ENCODE assay signal across 7 cellular contexts in the genomic region with DNA sequence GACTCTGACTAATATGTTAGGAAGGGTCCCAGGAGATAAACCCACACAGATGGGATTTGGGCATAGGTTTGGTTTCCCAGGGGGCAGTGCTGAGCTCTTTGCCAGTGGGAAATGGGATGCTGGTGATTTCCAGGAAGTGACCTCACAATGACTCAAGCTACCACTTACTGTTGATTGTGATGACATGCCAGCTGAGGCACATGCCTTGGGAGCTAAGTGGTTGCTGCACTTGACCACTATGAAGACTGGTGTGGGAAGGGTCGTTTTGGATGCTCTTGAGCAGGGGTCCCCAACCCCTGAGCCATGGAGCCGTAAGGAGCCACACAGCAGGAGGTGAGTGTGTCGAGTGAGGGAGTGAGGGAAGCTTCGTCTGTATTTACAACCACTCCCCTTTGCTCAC.
A peak's percentile ranks its signal among the peaks of the same experiment; 100 is the strongest.
DNase-seq lines count a peak whose midpoint lies in the region; TF ChIP-seq lines count a peak whose summit lies in the region.
"Not testable (repeated sequence)": the region's sequence is repeated elsewhere in the genome, so short reads cannot be mapped to it uniquely, and the experiment has no call there.

No MANE protein-coding gene starts in this region.

- H3K14ac ChIP-seq in H9 (ENCODE audit: insufficient read depth, low read length): not testable (repeated sequence)

- not testable (repeated sequence) for H3K27me3 Mint-ChIP-seq in H9 (ENCODE audit: low read depth)

- H3K9me3 Mint-ChIP-seq in H9: not testable (repeated sequence)

- H3K36me3 Mint-ChIP-seq in H9 (ENCODE audit: insufficient read depth in 1 of 3, low read depth in 3 of 3): peaks cover 8 to 23% (median 11%) of the 10 kb centered on the region in 3 experiments

- not testable (repeated sequence) for H3K4me1 Mint-ChIP-seq in H9

- not testable (repeated sequence) for H2AFZ ChIP-seq in H9 (ENCODE audit: low read length); fibroblast of lung (ENCODE audit: low read length)

- no CpG with 5 or more reads among the region's 4 CpGs for WGBS in H9 (ENCODE audit: extremely low coverage, insufficient read length, low lambda C conversion rate)

- not testable (repeated sequence) for H3K9ac ChIP-seq in H9 (ENCODE audit: extremely low read depth, insufficient read length, low read length); fibroblast of lung (ENCODE audit: insufficient read depth, low read length)

- H3K79me1 ChIP-seq in H9 (ENCODE audit: insufficient read depth, low read depth, low read length, poor library complexity, severe bottlenecking): not testable (repeated sequence)

- not testable (repeated sequence) for H3K4me3 ChIP-seq in brain microvascular endothelial cell (ENCODE audit: low read depth, low read length); fibroblast of lung (replicated peaks in 1 of 4; ENCODE audit: control extremely low read depth in 1 of 4, insufficient read depth in 1 of 4, low read depth in 3 of 4, low read length in 4 of 4)

- H3K23me2 ChIP-seq in H9 (ENCODE audit: insufficient read length, low read depth, low read length, poor library complexity, severe bottlenecking): not testable (repeated sequence)

- not testable (repeated sequence) for H2BK12ac ChIP-seq in H9 (ENCODE audit: insufficient read length, low read depth, low read length)

- in situ Hi-C loops in brain microvascular endothelial cell (cut with HindIII; ENCODE audit: low pct_ligation_motif_present, low sequenced_read_pairs): not testable (repeated sequence)

- DNase-seq in Daoy (ENCODE audit: low read depth) (peak; percentile 62), LHCN-M2 (ENCODE audit: low read depth) (peak; percentile 65), RPMI7951 (ENCODE audit: low read depth) (peak; percentile 22), brain microvascular endothelial cell (peak; percentile 16), fibroblast of lung (ENCODE audit: low read depth in 2 of 2) (peak; percentile 15 to 17), islet precursor cell (peak; percentile 21)
- not testable (repeated sequence) for DNase-seq in H9

- not testable (repeated sequence) for H3K4me1 ChIP-seq in H9 (ENCODE audit: insufficient read depth, low read length); fibroblast of lung (ENCODE audit: control insufficient read depth, extremely low read depth, insufficient read depth, low read length)

- not testable (repeated sequence) for H3K27me3 ChIP-seq in H9 (ENCODE audit: insufficient read depth, low read length); brain microvascular endothelial cell (replicated peaks); fibroblast of lung (ENCODE audit: control insufficient read depth, insufficient read depth, low read length)

- not testable (repeated sequence) for H3K23ac ChIP-seq in H9 (ENCODE audit: insufficient read length, low read depth, low read length)

- not testable (repeated sequence) for H3K36me3 ChIP-seq in brain microvascular endothelial cell (replicated peaks); fibroblast of lung (ENCODE audit: control insufficient read depth, insufficient read depth, low read length)

- not testable (repeated sequence) for H3K27ac Mint-ChIP-seq in H9

- 0 out of 3 replicates have a peak, but pooled peaks have one; percentile 13 for TF ChIP-seq CTCF in H9 (conservative IDR thresholded peaks at IDR 0.05)
- TF ChIP-seq CTCF in brain microvascular endothelial cell (IDR thresholded peaks at IDR 0.05; ENCODE audit: low read depth, low read length, missing control alignments); fibroblast of lung (conservative IDR thresholded peaks at IDR 0.05 in 1 of 2, IDR thresholded peaks at IDR 0.05 in 1 of 2; ENCODE audit: low read depth in 1 of 2, low read length in 2 of 2): not testable (repeated sequence)

- H2AK5ac ChIP-seq in H9 (ENCODE audit: insufficient read length, low read length): not testable (repeated sequence)

- not testable (repeated sequence) for H3T11ph ChIP-seq in H9 (ENCODE audit: low read length)

- H2BK20ac ChIP-seq in H9 (ENCODE audit: low read depth, low read length, poor library complexity, severe bottlenecking): not testable (repeated sequence)

- H4K91ac ChIP-seq in H9 (ENCODE audit: insufficient read length, low read depth, low read length): not testable (repeated sequence)

- H2BK120ac ChIP-seq in H9 (ENCODE audit: low read depth, low read length, poor library complexity, severe bottlenecking): not testable (repeated sequence)

- not testable (repeated sequence) for H3K4me2 ChIP-seq in H9 (ENCODE audit: insufficient read depth, insufficient read length, low read length); fibroblast of lung (ENCODE audit: extremely low read depth, insufficient read depth, low read length)

- not testable (repeated sequence) for H2BK5ac ChIP-seq in H9 (ENCODE audit: insufficient read length, low read length)

- H3K4me3 Mint-ChIP-seq in H9: not testable (repeated sequence)

- not testable (repeated sequence) for H3K18ac ChIP-seq in H9 (ENCODE audit: insufficient read length, low read depth, low read length)

- H4K5ac ChIP-seq in H9 (ENCODE audit: insufficient read length, low read depth, low read length): not testable (repeated sequence)

- not testable (repeated sequence) for H4K20me1 ChIP-seq in H9 (ENCODE audit: control insufficient read depth, insufficient read depth, insufficient read length); fibroblast of lung (ENCODE audit: control insufficient read depth, extremely low read depth, insufficient read depth, low read length)

- H3K56ac ChIP-seq in H9 (ENCODE audit: insufficient read length, low read depth, low read length): not testable (repeated sequence)

- not testable (repeated sequence) for H3K9me3 ChIP-seq in H9 (ENCODE audit: control insufficient read depth, low read depth, low read length); fibroblast of lung (ENCODE audit: control insufficient read depth, insufficient read depth, low read depth, low read length)

- not testable (repeated sequence) for H3K4ac ChIP-seq in H9 (ENCODE audit: low read depth, low read length)

- not testable (repeated sequence) for H2BK15ac ChIP-seq in H9 (ENCODE audit: low read depth, low read length)

- not testable (repeated sequence) for H3K27ac ChIP-seq in H9 (ENCODE audit: insufficient read length, low read depth, low read length); brain microvascular endothelial cell; fibroblast of lung (ENCODE audit: insufficient read depth, low read length)

- not testable (repeated sequence) for H3K79me2 ChIP-seq in H9 (ENCODE audit: insufficient read depth, low read length); fibroblast of lung (ENCODE audit: control insufficient read depth, insufficient read depth, low read length)

- not testable (repeated sequence) for H4K8ac ChIP-seq in H9 (replicated peaks; ENCODE audit: insufficient read length, low read depth, low read length)
